ENCODE assay signal across 31 cellular contexts in the genomic region with DNA sequence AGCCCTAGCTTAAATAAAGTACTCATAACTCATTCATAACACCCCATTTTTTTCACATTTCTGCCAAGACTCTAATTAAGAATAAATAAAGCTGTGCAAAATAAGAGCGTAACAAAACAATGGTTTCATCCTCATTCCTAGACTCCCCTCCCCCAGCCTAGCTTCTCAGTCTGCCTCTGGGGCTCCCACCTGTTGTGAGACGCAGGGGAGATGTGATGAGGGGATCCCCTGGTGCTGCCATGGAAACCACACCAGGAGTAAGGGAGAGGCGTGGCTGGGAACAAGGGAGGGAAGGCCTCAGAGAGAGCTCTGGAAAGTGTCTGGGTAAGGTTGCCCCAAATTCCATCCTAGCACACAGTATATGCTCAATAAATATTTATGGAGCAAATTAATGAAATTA.
DNase-seq lines count a peak whose midpoint lies in the region; FAIRE-seq and TF ChIP-seq lines count a peak whose summit lies in the region.
"Had no signal": no experiment of that assay in that cellular context is flagged by ENCODE, and none has a peak within 500 bp of the region (broad histone marks: within the 10 kb centered on the region; RNA-seq: fewer than 3 reads in every experiment).

No MANE protein-coding gene starts in this region.

- no peak for FAIRE-seq in small intestine (lab: Jason Lieb, UNC)
- FAIRE-seq: A204.1, A549, D721Med had no signal

- no peaks in the 10 kb centered on the region for H3K27me3 ChIP-seq in SJCRH30
- no peaks in the 10 kb centered on the region for H3K27me3 ChIP-seq in small intestine (ENCODE audit: control insufficient read depth in 2 of 2, insufficient read depth in 2 of 2, low read length in 2 of 2)
- H3K27me3 ChIP-seq: BE2C; BLaER1; BLaER1 treated with 17β-estradiol and CSF1 and Interleukin-3, amounts not matched to agents 10 nM and 100 nM had no signal

- H3K4me3 ChIP-seq in SJCRH30: no peak overlapping the region
- no peak overlapping the region for H3K4me3 ChIP-seq in coronary artery
- no peak overlapping the region for H3K4me3 ChIP-seq in small intestine (ENCODE audit: low read depth in 1 of 2, low read length in 2 of 2)
- H3K4me3 ChIP-seq: A549; BLaER1; BLaER1 treated with 17β-estradiol and CSF1 and Interleukin-3, amounts not matched to agents 10 nM and 100 nM had no signal

- DNase-seq in SJCRH30 (peak; percentile 60 to 68), coronary artery (ENCODE audit: low spot score) (peak; percentile 9), small intestine (no peak), AG20443 (ENCODE audit: low spot score) (no peak)
- DNase-seq: 8988T; ACHN; AML-193; BE2C; C1 segment of cervical spinal cord; Caco-2; Calu3; CD4-positive, alpha-beta memory T cell; CD4-positive, alpha-beta T cell; CD4-positive, CD25-positive, alpha-beta regulatory T cell; CD8-positive, alpha-beta memory T cell; CD8-positive, alpha-beta T cell; COR-L47; DMS 273 treated with DMSO at 0.1 percent for 48 hours; DMS153; DMS53; DMS79; DMS79 treated with DMSO at 0.1 percent for 48 hours; DND-41; EL had no signal

- H3K9me3 ChIP-seq in SJCRH30 (replicated peaks) (peaks cover 18% of the 10 kb centered on the region), small intestine (ENCODE audit: control insufficient read depth, low read depth) (peaks cover 1% of the 10 kb centered on the region)
- H3K9me3 ChIP-seq: BE2C, BLaER1 had no signal

- no peaks in the 10 kb centered on the region for H3K36me3 ChIP-seq in SJCRH30
- H3K36me3 ChIP-seq in small intestine (ENCODE audit: control insufficient read depth in 2 of 2, insufficient read depth in 2 of 2, low read length in 2 of 2): no peaks in the 10 kb centered on the region
- H3K36me3 ChIP-seq: BE2C; BLaER1; BLaER1 treated with 17β-estradiol and CSF1 and Interleukin-3, amounts not matched to agents 10 nM and 100 nM had no signal

- WGBS in small intestine, 3 donors: 68 to 82% (median 69%) methylated on average over 3 of the region's 3 CpGs

- H3K27ac ChIP-seq in SJCRH30 (peak overlapping the region; percentile 17; the same call in 1 of the 2 replicates), coronary artery (no peak overlapping the region), small intestine (ENCODE audit: low read depth in 1 of 2, low read length in 1 of 2) (no peak overlapping the region)
- H3K27ac ChIP-seq: 22Rv1; A549; BLaER1; BLaER1 treated with 17β-estradiol and CSF1 and Interleukin-3, amounts not matched to agents 10 nM and 100 nM; C4-2B had no signal

- H3K4me1 ChIP-seq in SJCRH30: peaks cover 7% of the 10 kb centered on the region
- no peaks in the 10 kb centered on the region for H3K4me1 ChIP-seq in small intestine (ENCODE audit: control insufficient read depth in 2 of 2, insufficient read depth in 1 of 2, low read depth in 1 of 2, low read length in 1 of 2)
- H3K4me1 ChIP-seq: A549; BE2C; BLaER1; BLaER1 treated with 17β-estradiol and CSF1 and Interleukin-3, amounts not matched to agents 10 nM and 100 nM; Caco-2 had no signal

- TF ChIP-seq CTCF in coronary artery (IDR thresholded peaks at IDR 0.05): no peak

Comparison
In these comparisons a context has a peak if more than half of its experiments do, and no peak if none do; other contexts are left out.
1. DNase-seq: peak in SJCRH30 (2 of 2) and coronary artery (single experiment); none in small intestine (single experiment) and AG20443 (single experiment).